30 cellular contexts compared by ENCODE assay signal in the genomic region with DNA sequence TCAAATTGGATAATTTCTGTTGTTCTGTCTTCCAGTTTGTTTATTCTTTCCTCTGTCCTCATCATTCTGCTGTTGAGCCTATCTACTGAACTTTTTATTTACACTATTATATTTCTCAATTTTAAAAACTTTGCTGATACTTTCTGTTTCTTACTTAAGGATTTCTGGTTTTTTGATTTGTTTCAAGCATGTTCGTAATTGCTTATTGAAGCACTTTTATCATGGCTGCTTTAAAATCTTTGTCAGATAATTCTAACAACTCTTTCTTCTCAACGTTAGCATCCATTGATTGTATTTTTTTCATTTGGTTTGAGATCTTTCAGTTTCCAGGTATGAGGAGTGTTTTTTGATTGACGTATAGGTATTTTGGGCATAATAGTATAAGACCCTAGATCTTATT.
"Had no signal": no experiment of that assay in that cellular context is flagged by ENCODE, and none has a peak within 500 bp of the region (broad histone marks: within the 10 kb centered on the region; RNA-seq: fewer than 3 reads in every experiment).

No MANE protein-coding gene starts in this region.

- H3K4me1 Mint-ChIP-seq: brain had no signal

- H3K36me3 ChIP-seq: adrenal gland, WERI-Rb-1 had no signal

- H3K27ac ChIP-seq: adrenal gland, WERI-Rb-1 had no signal

- FAIRE-seq: bronchial epithelial cell had no signal

- DNase-seq: activated CD4-positive, alpha-beta memory T cell treated with anti-CD3 and anti-CD28 coated beads, Interleukin-2, amount 10 ng/mL, durations not matched to agents 7 days and 5 days; activated CD4-positive, alpha-beta T cell treated with anti-CD3 and anti-CD28 coated beads for 1 hour; activated CD4-positive, alpha-beta T cell treated with anti-CD3 and anti-CD28 coated beads for 48 hours; activated CD4-positive, CD25-positive, alpha-beta regulatory T cell; activated CD8-positive, alpha-beta memory T cell treated with anti-CD3 and anti-CD28 coated beads for 24 hours; activated gamma-delta T cell treated with Interleukin-2 at 50 U/mL for 16 hours; activated naive CD4-positive, alpha-beta T cell treated with anti-CD3 and anti-CD28 coated beads for 36 hours; activated T-cell treated with anti-CD3 and anti-CD28 coated beads, Interleukin-2, amount 50 U/mL, for 1 hour; adrenal gland; caudate nucleus; Karpas-422; KBM-7; NCI-H1048; NCI-H1105 treated with DMSO at 0.1 percent for 48 hours; NCI-H1436; NCI-H1694; NCI-H2029; NCI-H510A; NCI-H526; NCI-H748 treated with DMSO at 0.1 percent for 48 hours; NK-92 treated with Interleukin-12 subunit alpha and Interleukin-12 subunit beta, amount 100 ng/mL, for 24 hours; Right ventricle myocardium superior; SW 1271; T-helper 1 cell; T1000; WERI-Rb-1 had no signal

- H3K4me3 Mint-ChIP-seq: activated CD4-positive, alpha-beta memory T cell treated with anti-CD3 and anti-CD28 coated beads, Interleukin-2, amount 10 ng/mL, durations not matched to agents 7 days and 5 days; activated naive CD4-positive, alpha-beta T cell treated with anti-CD3 and anti-CD28 coated beads for 36 hours; activated T-helper 1 cell treated with anti-CD3 and anti-CD28 coated beads, Interleukin-12 subunit alpha, Interleukin-12 subunit beta, Interleukin-2, Interleukin-4 antibody, amounts not matched to agents 30 ng/mL and 10 ng/mL and 1 ng/mL, durations not matched to agents 14 hours and 24 hours and 36 hours; brain had no signal

- H3K9me3 ChIP-seq: adrenal gland had no signal

- H3K27me3 ChIP-seq: adrenal gland had no signal

- H3K4me1 ChIP-seq: adrenal gland had no signal

- H3K4me3 ChIP-seq: adrenal gland had no signal

- H3K27me3 Mint-ChIP-seq: activated CD4-positive, alpha-beta memory T cell treated with anti-CD3 and anti-CD28 coated beads, Interleukin-2, amount 10 ng/mL, durations not matched to agents 7 days and 5 days; brain had no signal

- H3K27ac Mint-ChIP-seq: activated CD4-positive, alpha-beta memory T cell treated with anti-CD3 and anti-CD28 coated beads, Interleukin-2, amount 10 ng/mL, durations not matched to agents 7 days and 5 days; activated naive CD4-positive, alpha-beta T cell treated with anti-CD3 and anti-CD28 coated beads, Interleukin-2, amount 50 U/mL, for 72 hours; activated T-helper 1 cell treated with anti-CD3 and anti-CD28 coated beads, Interleukin-12 subunit alpha, Interleukin-12 subunit beta, Interleukin-2, Interleukin-4 antibody, amounts not matched to agents 30 ng/mL and 10 ng/mL and 1 ng/mL, durations not matched to agents 14 hours and 24 hours and 36 hours; brain had no signal

- H3K9me3 Mint-ChIP-seq: activated CD4-positive, alpha-beta memory T cell treated with anti-CD3 and anti-CD28 coated beads, Interleukin-2, amount 10 ng/mL, durations not matched to agents 7 days and 5 days; activated naive CD4-positive, alpha-beta T cell treated with anti-CD3 and anti-CD28 coated beads for 36 hours; activated T-helper 1 cell treated with anti-CD3 and anti-CD28 coated beads, Interleukin-12 subunit alpha, Interleukin-12 subunit beta, Interleukin-2, Interleukin-4 antibody, amounts not matched to agents 30 ng/mL and 10 ng/mL and 1 ng/mL, durations not matched to agents 14 hours and 24 hours and 36 hours had no signal
